Comparison of ENCODE assay signal across 21 cellular contexts in genomic region chr19:6719992-6720368, GRCh38. TPM values are rescaled to one million over a fixed set of nuclear protein-coding genes. Genes with fewer than 3 reads are reported as not detected.
DNase-seq lines count a peak whose midpoint lies in the region; ATAC-seq, FAIRE-seq and TF ChIP-seq lines count a peak whose summit lies in the region.
"Had no signal": no experiment of that assay in that cellular context is flagged by ENCODE, and none has a peak within 500 bp of the region (broad histone marks: within the 10 kb centered on the region; RNA-seq: fewer than 3 reads in every experiment).

No MANE protein-coding gene starts in this region.

- H3K27me3 ChIP-seq in BJ (ENCODE audit: control insufficient read depth, insufficient read depth, low read length): no peaks in the 10 kb centered on the region
- H3K27me3 ChIP-seq in Peyer's patch: no peaks in the 10 kb centered on the region
- H3K27me3 ChIP-seq in psoas muscle (ENCODE audit: insufficient read depth in 3 of 3, low read length in 2 of 3): peaks cover 0 to 13% (median 3%) of the 10 kb centered on the region in 3 donors
- H3K27me3 ChIP-seq: BE2C had no signal

- 89 to 93% (median 92%) methylated on average over 3 of the region's 3 CpGs for WGBS in psoas muscle, 3 donors

- POLR2A ChIA-PET in BJ (lab: Charles Lee): interaction anchor here (0.6 kb wide), 1 partner anchor 144 kb away, joined by 4 read pairs; no protein-coding TSS in a partner anchor
- POLR2A ChIA-PET in GM10248 (lab: Yijun Ruan, JAX): no interaction called here

- H3K27ac ChIP-seq in Peyer's patch (peak overlapping the region in 1 of 4 donors; percentile 64), psoas muscle (no peak overlapping the region)

- H3K4me3 ChIP-seq in BJ (ENCODE audit: low read depth, low read length) (peak overlapping the region; percentile 3; the same call in 1 of the 2 replicates), Peyer's patch (peak overlapping the region in 3 of 4 donors; percentile 4 to 28 (median 18)), epithelial cell of proximal tubule (ENCODE audit: low read depth, low read length) (peak overlapping the region; percentile 64), psoas muscle (peak overlapping the region; percentile 48)

- no peak for DNase-seq in BJ (ENCODE audit: low read depth)
- DNase-seq in Peyer's patch: no peak
- DNase-seq in epithelial cell of proximal tubule (ENCODE audit: low read depth): no peak
- DNase-seq in psoas muscle: no peak
- DNase-seq in GM10248 (ENCODE audit: extremely low spot score): no peak
- DNase-seq in activated CD4-positive, CD25-positive, alpha-beta regulatory T cell treated with anti-CD3 and anti-CD28 coated beads, Interleukin-2, amount 50 U/mL, for 72 hours: no peak
- no peak for DNase-seq in H54 (ENCODE audit: insufficient read length, low spot score)
- no peak for DNase-seq in NCI-H187 (lab: John Stamatoyannopoulos, UW)
- DNase-seq: activated CD4-positive, alpha-beta T cell treated with anti-CD3 and anti-CD28 coated beads, Interleukin-2, amount 50 U/mL, for 48 hours; activated T-cell treated with anti-CD3 and anti-CD28 coated beads, Interleukin-2, amount 50 U/mL, for 1 hour; BE2C; central memory CD4-positive, alpha-beta T cell; DMS79 treated with DMSO at 0.1 percent for 48 hours; foreskin melanocyte; NCI-H2081; NCI-H524 treated with DMSO at 0.1 percent for 48 hours; SK-N-SH had no signal

- no peak for ATAC-seq in psoas muscle

- FAIRE-seq in H54 (lab: Jason Lieb, UNC): no peak

- H3K9me3 ChIP-seq in Peyer's patch: no peaks in the 10 kb centered on the region
- no peaks in the 10 kb centered on the region for H3K9me3 ChIP-seq in psoas muscle
- H3K9me3 ChIP-seq: BE2C, SK-N-SH had no signal

- H3K36me3 ChIP-seq in BJ (ENCODE audit: control insufficient read depth, insufficient read depth, low read length): no peaks in the 10 kb centered on the region
- H3K36me3 ChIP-seq in Peyer's patch: no peaks in the 10 kb centered on the region
- H3K36me3 ChIP-seq in psoas muscle (ENCODE audit: insufficient read depth in 1 of 2, low read depth in 1 of 2): no peaks in the 10 kb centered on the region
- H3K36me3 ChIP-seq: BE2C had no signal

- TF ChIP-seq POLR2A in Peyer's patch (IDR thresholded peaks at IDR 0.05) (no peak), H54 (IDR thresholded peaks at IDR 0.05; ENCODE audit: low read depth, low read length) (no peak)

- intact Hi-C loops in psoas muscle (cut with DNase I): no loop called here

- TF ChIP-seq CTCF in BJ (IDR thresholded peaks at IDR 0.05; ENCODE audit: insufficient read depth, low read depth, low read length) (no peak), Peyer's patch (IDR thresholded peaks at IDR 0.05) (no peak), epithelial cell of proximal tubule (conservative IDR thresholded peaks at IDR 0.05; ENCODE audit: low read depth, low read length) (no peak), psoas muscle (IDR thresholded peaks at IDR 0.05) (no peak), GM10248 (IDR thresholded peaks at IDR 0.05; ENCODE audit: control extremely low read depth, extremely low read depth, low read depth, missing control alignments) (no peak)

- CTCF ChIA-PET in BJ (lab: Yijun Ruan, JAX) (interaction anchor here (1.4 kb wide), 1 partner anchor 17 kb away, joined by 4 read pairs; no protein-coding TSS in a partner anchor), GM10248 (lab: Yijun Ruan, JAX) (interaction anchor here (1.1 kb wide), 1 partner anchor 17 kb away, joined by 4 read pairs; the partner anchor contains the start of gene GPR108)

- H3K4me1 ChIP-seq in Peyer's patch (peaks cover 0 to 10% (median under 1%) of the 10 kb centered on the region in 4 donors), psoas muscle (no peaks in the 10 kb centered on the region)
- H3K4me1 ChIP-seq: BE2C had no signal

RNA-seq across cellular contexts. Expression of gene C3, which starts 0.5 kb away (rescaled TPM):
- 10.0 and 14.7 TPM in 2 replicates for polyA plus RNA-seq in BJ (2011; rRNA removed)
- 6.3 TPM in 2 replicates for polyA minus RNA-seq in BJ (2011; rRNA and poly(A)+ RNA removed)
- 100 to 1,000 TPM in 3 of 4 donors, 10 to 100 TPM in 1; 89.1 to 548 (median 264) TPM for total RNA-seq in Peyer's patch
- total RNA-seq in epithelial cell of proximal tubule: 10.0 and 16.1 TPM in 2 replicates
- total RNA-seq in psoas muscle: 100 to 1,000 TPM in 2 of 4 donors, 10 to 100 TPM in 2; 78.6 to 120 (median 94.9) TPM
- polyA plus RNA-seq in psoas muscle: 10 to 100 TPM; 37.7 to 88.8 (median 72.7) TPM
- polyA plus RNA-seq: IgD-negative memory B cell, neural cell had no signal

RNA-seq across cellular contexts. Expression of gene GPR108, which starts 17.4 kb away (rescaled TPM):
- polyA plus RNA-seq in BJ (2011; rRNA removed): 56.1 and 71.4 TPM in 2 replicates
- polyA minus RNA-seq in BJ (2011; rRNA and poly(A)+ RNA removed): 35.3 and 67.2 TPM in 2 replicates
- 100 to 1,000 TPM in 1 of 4 donors, 10 to 100 TPM in 3; 54.5 to 133 (median 92.2) TPM for total RNA-seq in Peyer's patch
- total RNA-seq in epithelial cell of proximal tubule: 29.3 and 58.2 TPM in 2 replicates
- total RNA-seq in psoas muscle: 10 to 100 TPM; 12.5 to 27.8 (median 21.3) TPM
- 10 to 100 TPM; 19.3 to 25.7 (median 25.0) TPM for polyA plus RNA-seq in psoas muscle

RNA-seq across cellular contexts. Expression of gene TRIP10, which starts 19.5 kb away (rescaled TPM):
- 42.1 and 51.5 TPM in 2 replicates for polyA plus RNA-seq in BJ (2011; rRNA removed)
- 21.6 and 27.7 TPM in 2 replicates for polyA minus RNA-seq in BJ (2011; rRNA and poly(A)+ RNA removed)
- 100 to 1,000 TPM in 1 of 4 donors, 10 to 100 TPM in 3; 30.1 to 314 (median 81.5) TPM for total RNA-seq in Peyer's patch
- 43.5 and 62.4 TPM in 2 replicates for total RNA-seq in epithelial cell of proximal tubule
- 100 to 1,000 TPM; 215 to 264 (median 223) TPM for total RNA-seq in psoas muscle
- 100 to 1,000 TPM; 104 to 297 (median 234) TPM for polyA plus RNA-seq in psoas muscle

RNA-seq across cellular contexts. Expression of gene SH2D3A, which starts 47.3 kb away (rescaled TPM):
- 0.07 TPM in 1 of 2 replicates, not detected in the other for polyA plus RNA-seq in BJ (2011; rRNA removed)
- polyA minus RNA-seq in BJ (2011; rRNA and poly(A)+ RNA removed): not detected in 2 replicates
- total RNA-seq in Peyer's patch: 100 to 1,000 TPM in 1 of 4 donors, 10 to 100 TPM in 3; 43.7 to 127 (median 91.9) TPM
- total RNA-seq in epithelial cell of proximal tubule: 26.6 and 27.6 TPM in 2 replicates
- under 1 TPM in 1 of 4 donors, not detected in 3; 0.13 TPM for total RNA-seq in psoas muscle
- under 1 TPM; 0.07 to 0.17 (median 0.10) TPM for polyA plus RNA-seq in psoas muscle

RNA-seq across cellular contexts. Expression of gene TNFSF14, which starts 50.0 kb away (rescaled TPM):
- not detected in 2 replicates for polyA plus RNA-seq in BJ (2011; rRNA removed)
- polyA minus RNA-seq in BJ (2011; rRNA and poly(A)+ RNA removed): not detected in 2 replicates
- 1 to 10 TPM; 1.7 to 2.7 (median 2.1) TPM for total RNA-seq in Peyer's patch
- not detected in 2 replicates for total RNA-seq in epithelial cell of proximal tubule
- under 1 TPM in 3 of 4 donors, not detected in 1; 0.06 to 0.81 (median 0.27) TPM for total RNA-seq in psoas muscle
- under 1 TPM; 0.01 to 0.34 (median 0.09) TPM for polyA plus RNA-seq in psoas muscle
- total RNA-seq: lung microvascular endothelial cell, OCI-LY7 had no signal
- polyA plus RNA-seq: neural cell, SK-N-SH had no signal

Comparison
In these comparisons a context has a peak if more than half of its experiments do, and no peak if none do; other contexts are left out.
1. H3K4me3 ChIP-seq: peak in every context shown above with its lines; median percentile 64 in epithelial cell of proximal tubule; 48 in psoas muscle; 18 in Peyer's patch; 3 in BJ.